Comparison of ENCODE assay signal across 1 cellular context in the genomic region with DNA sequence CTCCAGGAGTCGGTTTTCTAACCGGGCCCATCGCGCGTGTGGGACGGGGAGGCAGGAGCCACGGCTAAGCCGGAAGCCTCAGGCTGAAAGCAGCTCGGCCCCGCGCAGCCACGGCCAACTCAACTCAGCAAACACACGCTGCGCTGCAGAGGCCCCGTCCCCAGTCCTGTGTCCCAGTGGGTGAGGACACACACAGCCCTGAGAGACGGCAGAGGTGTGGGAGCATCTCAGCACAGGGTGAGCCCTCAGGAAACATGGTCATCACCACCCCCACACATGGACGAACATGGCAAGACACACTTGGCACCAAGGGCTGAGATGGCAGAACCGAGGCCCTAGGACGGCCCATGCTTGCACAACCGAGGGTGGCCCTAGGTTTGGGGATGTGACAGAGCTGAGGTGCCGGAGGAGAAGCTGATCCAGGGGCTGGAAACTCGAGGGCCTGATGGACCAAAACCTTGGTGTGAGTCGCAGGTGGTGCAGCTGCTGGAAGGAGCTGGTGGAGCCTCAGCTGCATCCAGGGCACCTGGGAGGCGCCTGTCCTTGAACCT.
TF ChIP-seq lines count a peak whose summit lies in the region.

No MANE protein-coding gene starts in this region.

TF ChIP-seq in H1, 55 proteins besides CTCF, POLR2A, EP300 and RAD21:
- TF ChIP-seq TEAD4 (IDR thresholded peaks at IDR 0.05; ENCODE audit: low read depth, low read length) (no peak), GTF2F1 (IDR thresholded peaks at IDR 0.05; ENCODE audit: borderline replicate concordance, low read depth, low read length) (no peak), PHF8 (conservative IDR thresholded peaks at IDR 0.05; ENCODE audit: low read depth, low read length) (no peak), RNF2 (IDR thresholded peaks at IDR 0.05; ENCODE audit: borderline replicate concordance, low read depth, low read length, missing control alignments, poor library complexity, severe bottlenecking) (no peak), TAF1 (IDR thresholded peaks at IDR 0.05; ENCODE audit: low read depth, low read length) (no peak), YY1 (IDR thresholded peaks at IDR 0.05; ENCODE audit: low read depth, low read length) (no peak), TBP (IDR thresholded peaks at IDR 0.05; ENCODE audit: low read depth, low read length) (no peak)
